7 cellular contexts compared by ENCODE assay signal in the genomic region with DNA sequence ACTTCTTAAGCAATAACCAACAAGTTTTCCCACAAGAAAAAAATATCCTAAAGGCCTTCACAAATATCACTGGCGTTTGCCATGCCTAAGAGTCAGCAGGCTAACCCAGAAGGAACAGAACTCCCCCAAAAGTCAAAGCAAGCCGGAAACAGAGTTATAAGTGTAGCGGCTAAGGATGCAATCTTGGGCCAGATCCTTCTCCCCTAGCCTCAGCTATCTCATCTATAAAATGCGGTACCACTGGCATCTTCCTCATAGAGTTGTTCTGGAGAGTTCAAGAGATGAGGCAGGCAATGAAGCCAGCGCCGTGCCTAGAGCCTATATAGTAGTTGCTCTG. TPM values are rescaled to one million over a fixed set of nuclear protein-coding genes. Genes with fewer than 3 reads are reported as not detected.
DNase-seq lines count a peak whose midpoint lies in the region; ATAC-seq and TF ChIP-seq lines count a peak whose summit lies in the region.

No MANE protein-coding gene starts in this region.

- CTCF ChIA-PET in WTC11 (lab: Charles Lee) = interaction anchor here (0.9 to 2.0 kb wide), 4 partner anchors 16 to 181 kb away, joined by 3 to 5 read pairs (median 4); no protein-coding TSS in a partner anchor

- H3K36me3 Mint-ChIP-seq in HFFc6 (ENCODE audit: low read depth) (peaks cover 15% of the 10 kb centered on the region), WTC11 (peaks cover 3% of the 10 kb centered on the region; the same call in 1 of the 2 replicates)
- peaks cover 53% of the 10 kb centered on the region for H3K36me3 Mint-ChIP-seq in stimulated activated effector memory CD8-positive, alpha-beta T cell treated with anti-CD3 and anti-CD28 coated beads, Interleukin-12 subunit alpha, Interleukin-12 subunit beta, amount 100 ng/mL, for 72 hours

- DNase-seq in HFFc6 (no peak), WTC11 (ENCODE audit: low spot score) (no peak), hepatic stellate cell (ENCODE audit: low spot score) (peak; percentile 34), mucosa of gallbladder (ENCODE audit: low spot score) (no peak), pons (ENCODE audit: low spot score) (no peak)
- no peak for DNase-seq in stimulated activated effector memory CD8-positive, alpha-beta T cell treated with anti-CD3 and anti-CD28 coated beads, Interleukin-12 subunit alpha, Interleukin-12 subunit beta, amount 100 ng/mL, for 72 hours (ENCODE audit: low spot score in 2 of 2)

- ATAC-seq in WTC11 = no peak
- ATAC-seq in stimulated activated effector memory CD8-positive, alpha-beta T cell treated with anti-CD3 and anti-CD28 coated beads, Interleukin-12 subunit alpha, Interleukin-12 subunit beta, amount 100 ng/mL, for 72 hours = no peak
- no peak for ATAC-seq in GM19467 (IDR thresholded peaks at IDR 0.05; ENCODE audit: unreplicated experiment)

- POLR2A ChIA-PET in WTC11 (lab: Charles Lee) = interaction anchor here (0.6 to 0.8 kb wide), 2 partner anchors 222 to 808 kb away, joined by 4 to 9 read pairs; no protein-coding TSS in a partner anchor

- no peak for TF ChIP-seq CTCF in HFFc6 (IDR thresholded peaks at IDR 0.05)
- TF ChIP-seq CTCF in WTC11 (IDR thresholded peaks at IDR 0.05) = no peak

- H3K27me3 Mint-ChIP-seq in HFFc6 (ENCODE audit: insufficient read depth) = peaks cover 6% of the 10 kb centered on the region
- no peaks in the 10 kb centered on the region for H3K27me3 Mint-ChIP-seq in WTC11 (ENCODE audit: low read depth)

- H3K4me3 Mint-ChIP-seq in HFFc6 = peak overlapping the region; percentile 94
- H3K4me3 Mint-ChIP-seq in WTC11 = peak overlapping the region; percentile 90
- H3K4me3 Mint-ChIP-seq in stimulated activated effector memory CD8-positive, alpha-beta T cell treated with anti-CD3 and anti-CD28 coated beads, Interleukin-12 subunit alpha, Interleukin-12 subunit beta, amount 100 ng/mL, for 72 hours = peak overlapping the region; percentile 93

- no peaks in the 10 kb centered on the region for H3K9me3 Mint-ChIP-seq in HFFc6
- H3K9me3 Mint-ChIP-seq in WTC11 = no peaks in the 10 kb centered on the region
- no peaks in the 10 kb centered on the region for H3K9me3 Mint-ChIP-seq in stimulated activated effector memory CD8-positive, alpha-beta T cell treated with anti-CD3 and anti-CD28 coated beads, Interleukin-12 subunit alpha, Interleukin-12 subunit beta, amount 100 ng/mL, for 72 hours

- H3K4me1 Mint-ChIP-seq in HFFc6 (ENCODE audit: low read depth) (peaks cover 42% of the 10 kb centered on the region), WTC11 (peaks cover 24% of the 10 kb centered on the region)
- H3K4me1 Mint-ChIP-seq in stimulated activated effector memory CD8-positive, alpha-beta T cell treated with anti-CD3 and anti-CD28 coated beads, Interleukin-12 subunit alpha, Interleukin-12 subunit beta, amount 100 ng/mL, for 72 hours = peaks cover 43% of the 10 kb centered on the region

- peak overlapping the region; percentile 82 for H3K27ac Mint-ChIP-seq in HFFc6
- peak overlapping the region; percentile 6 for H3K27ac Mint-ChIP-seq in WTC11
- H3K27ac Mint-ChIP-seq in stimulated activated effector memory CD8-positive, alpha-beta T cell treated with anti-CD3 and anti-CD28 coated beads, Interleukin-12 subunit alpha, Interleukin-12 subunit beta, amount 100 ng/mL, for 72 hours = peak overlapping the region; percentile 98

TF ChIP-seq in WTC11, 78 proteins besides CTCF, POLR2A, EP300 and RAD21:
- TF ChIP-seq NR1H2 (CRISPR knock-in tag; IDR thresholded peaks at IDR 0.05) (no peak), JUN (CRISPR knock-in tag; IDR thresholded peaks at IDR 0.05) (no peak), KAT7 (CRISPR knock-in tag; IDR thresholded peaks at IDR 0.05; ENCODE audit: borderline replicate concordance) (no peak), JAZF1 (CRISPR knock-in tag; IDR thresholded peaks at IDR 0.05) (no peak)
- TF ChIP-seq, protein P1, sequence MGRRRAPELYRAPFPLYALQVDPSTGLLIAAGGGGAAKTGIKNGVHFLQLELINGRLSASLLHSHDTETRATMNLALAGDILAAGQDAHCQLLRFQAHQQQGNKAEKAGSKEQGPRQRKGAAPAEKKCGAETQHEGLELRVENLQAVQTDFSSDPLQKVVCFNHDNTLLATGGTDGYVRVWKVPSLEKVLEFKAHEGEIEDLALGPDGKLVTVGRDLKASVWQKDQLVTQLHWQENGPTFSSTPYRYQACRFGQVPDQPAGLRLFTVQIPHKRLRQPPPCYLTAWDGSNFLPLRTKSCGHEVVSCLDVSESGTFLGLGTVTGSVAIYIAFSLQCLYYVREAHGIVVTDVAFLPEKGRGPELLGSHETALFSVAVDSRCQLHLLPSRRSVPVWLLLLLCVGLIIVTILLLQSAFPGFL (CRISPR knock-in tag; IDR thresholded peaks at IDR 0.05; ENCODE audit: borderline replicate concordance) = no peak
- TF ChIP-seq, protein P2, sequence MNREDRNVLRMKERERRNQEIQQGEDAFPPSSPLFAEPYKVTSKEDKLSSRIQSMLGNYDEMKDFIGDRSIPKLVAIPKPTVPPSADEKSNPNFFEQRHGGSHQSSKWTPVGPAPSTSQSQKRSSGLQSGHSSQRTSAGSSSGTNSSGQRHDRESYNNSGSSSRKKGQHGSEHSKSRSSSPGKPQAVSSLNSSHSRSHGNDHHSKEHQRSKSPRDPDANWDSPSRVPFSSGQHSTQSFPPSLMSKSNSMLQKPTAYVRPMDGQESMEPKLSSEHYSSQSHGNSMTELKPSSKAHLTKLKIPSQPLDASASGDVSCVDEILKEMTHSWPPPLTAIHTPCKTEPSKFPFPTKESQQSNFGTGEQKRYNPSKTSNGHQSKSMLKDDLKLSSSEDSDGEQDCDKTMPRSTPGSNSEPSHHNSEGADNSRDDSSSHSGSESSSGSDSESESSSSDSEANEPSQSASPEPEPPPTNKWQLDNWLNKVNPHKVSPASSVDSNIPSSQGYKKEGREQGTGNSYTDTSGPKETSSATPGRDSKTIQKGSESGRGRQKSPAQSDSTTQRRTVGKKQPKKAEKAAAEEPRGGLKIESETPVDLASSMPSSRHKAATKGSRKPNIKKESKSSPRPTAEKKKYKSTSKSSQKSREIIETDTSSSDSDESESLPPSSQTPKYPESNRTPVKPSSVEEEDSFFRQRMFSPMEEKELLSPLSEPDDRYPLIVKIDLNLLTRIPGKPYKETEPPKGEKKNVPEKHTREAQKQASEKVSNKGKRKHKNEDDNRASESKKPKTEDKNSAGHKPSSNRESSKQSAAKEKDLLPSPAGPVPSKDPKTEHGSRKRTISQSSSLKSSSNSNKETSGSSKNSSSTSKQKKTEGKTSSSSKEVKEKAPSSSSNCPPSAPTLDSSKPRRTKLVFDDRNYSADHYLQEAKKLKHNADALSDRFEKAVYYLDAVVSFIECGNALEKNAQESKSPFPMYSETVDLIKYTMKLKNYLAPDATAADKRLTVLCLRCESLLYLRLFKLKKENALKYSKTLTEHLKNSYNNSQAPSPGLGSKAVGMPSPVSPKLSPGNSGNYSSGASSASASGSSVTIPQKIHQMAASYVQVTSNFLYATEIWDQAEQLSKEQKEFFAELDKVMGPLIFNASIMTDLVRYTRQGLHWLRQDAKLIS (CRISPR knock-in tag; IDR thresholded peaks at IDR 0.05; ENCODE audit: borderline replicate concordance) = no peak

RNA-seq across cellular contexts. Expression of a gene that starts 0.6 kb away (rescaled TPM):
- 10 to 100 TPM; 42.5 to 49.6 (median 47.1) TPM for total RNA-seq in HFFc6 (2021; fragmentation: NEBNext Ultra II Directional; extraction: Animal tissue kit (Norgen Biotek cat#: 25700))
- total RNA-seq in WTC11 (2021) (53.3 to 58.2 TPM (median 56.1 TPM) in 3 replicates), mucosa of gallbladder (36.6 TPM)

RNA-seq across cellular contexts. Expression of a gene that starts 6.4 kb away (rescaled TPM):
- 1 to 10 TPM; 1.7 to 3.1 (median 2.1) TPM for total RNA-seq in HFFc6 (2021; fragmentation: NEBNext Ultra II Directional; extraction: Animal tissue kit (Norgen Biotek cat#: 25700))
- 15.8 to 20.2 TPM (median 16.8 TPM) in 3 replicates for total RNA-seq in WTC11 (2021)
- total RNA-seq in mucosa of gallbladder = 4.9 TPM

RNA-seq across cellular contexts. Expression of a gene that starts 20.2 kb away (rescaled TPM):
- total RNA-seq in HFFc6 (2021; fragmentation: NEBNext Ultra II Directional; extraction: Animal tissue kit (Norgen Biotek cat#: 25700)) = 10 to 100 TPM; 22.9 to 33.4 (median 27.7) TPM
- total RNA-seq in WTC11 (2021) (25.1 to 25.7 TPM (median 25.4 TPM) in 3 replicates), mucosa of gallbladder (42.1 TPM)

RNA-seq across cellular contexts. Expression of a gene that starts 37.6 kb away (rescaled TPM):
- 10 to 100 TPM; 29.3 to 40.6 (median 34.2) TPM for total RNA-seq in HFFc6 (2021; fragmentation: NEBNext Ultra II Directional; extraction: Animal tissue kit (Norgen Biotek cat#: 25700))
- total RNA-seq in WTC11 (2021) = 45.1 to 47.5 TPM (median 45.3 TPM) in 3 replicates
- 67.0 TPM for total RNA-seq in mucosa of gallbladder

RNA-seq across cellular contexts. Expression of a gene that starts 43.8 kb away (rescaled TPM):
- 10 to 100 TPM; 26.7 to 35.4 (median 29.3) TPM for total RNA-seq in HFFc6 (2021; fragmentation: NEBNext Ultra II Directional; extraction: Animal tissue kit (Norgen Biotek cat#: 25700))
- total RNA-seq in WTC11 (2021) (42.2 to 66.4 TPM (median 51.3 TPM) in 3 replicates), mucosa of gallbladder (220 TPM)

Comparison
In these comparisons a context has a peak if more than half of its experiments do, and no peak if none do; other contexts are left out.
1. H3K27ac Mint-ChIP-seq: peak in every context shown above with its lines; median percentile 98 in stimulated activated effector memory CD8-positive, alpha-beta T cell treated with anti-CD3 and anti-CD28 coated beads, Interleukin-12 subunit alpha, Interleukin-12 subunit beta, amount 100 ng/mL, for 72 hours; 82 in HFFc6; 6 in WTC11.